ENCODE assay signal across 38 cellular contexts in the genomic region with DNA sequence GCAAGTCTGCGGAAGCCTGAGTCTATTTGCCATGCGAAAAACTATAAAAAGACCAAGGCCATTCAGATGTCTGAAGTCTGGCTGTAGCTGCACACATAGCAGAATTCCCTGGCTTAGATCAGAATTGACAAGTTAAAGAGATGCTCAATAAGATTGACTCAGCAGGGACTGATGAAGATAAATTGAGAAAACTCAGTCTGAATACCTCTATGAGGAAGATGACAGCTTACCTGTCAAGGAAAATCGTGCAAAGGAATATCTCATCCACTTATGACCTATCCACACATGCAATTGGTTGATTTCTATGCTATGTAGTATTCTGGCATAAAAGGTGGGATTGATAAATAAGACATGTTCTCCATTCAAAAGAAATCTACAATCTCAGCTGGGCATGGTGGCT.
"Had no signal": no experiment of that assay in that cellular context is flagged by ENCODE, and none has a peak within 500 bp of the region (broad histone marks: within the 10 kb centered on the region; RNA-seq: fewer than 3 reads in every experiment).

No MANE protein-coding gene starts in this region.

- H3K27me3 Mint-ChIP-seq: activated naive CD4-positive, alpha-beta T cell treated with anti-CD3 and anti-CD28 coated beads, Interleukin-2, amount 10 ng/mL, durations not matched to agents 7 days and 5 days; activated naive CD4-positive, alpha-beta T cell treated with anti-CD3 and anti-CD28 coated beads, Interleukin-2, amount 50 U/mL, for 24 hours; activated T-helper 17 cell treated with anti-CD3 and anti-CD28 coated beads, Interleukin-2, amount 50 U/mL, for 72 hours; central memory CD8-positive, alpha-beta T cell had no signal

- H3K9me3 ChIP-seq: adrenal gland, ascending aorta, body of pancreas, breast epithelium had no signal

- DNase-seq: activated effector memory CD4-positive, alpha-beta T cell treated with anti-CD3 and anti-CD28 coated beads, Interleukin-2, amount 50 U/mL, for 16 hours; activated effector memory CD4-positive, alpha-beta T cell treated with Interleukin-2 at 50 U/mL for 16 hours; activated gamma-delta T cell; activated gamma-delta T cell treated with Interleukin-2 at 50 U/mL for 16 hours; activated naive CD4-positive, alpha-beta T cell; activated naive CD4-positive, alpha-beta T cell treated with anti-CD3 and anti-CD28 coated beads for 36 hours; activated naive CD4-positive, alpha-beta T cell treated with anti-CD3 and anti-CD28 coated beads, Interleukin-2, amount 10 ng/mL, durations not matched to agents 7 days and 5 days; activated naive CD4-positive, alpha-beta T cell treated with anti-CD3 and anti-CD28 coated beads, Interleukin-2, amount 50 U/mL, for 16 hours; activated naive CD4-positive, alpha-beta T cell treated with Interleukin-2 at 50 U/mL for 16 hours; activated naive CD8-positive, alpha-beta T cell treated with anti-CD3 and anti-CD28 coated beads for 36 hours; activated naive CD8-positive, alpha-beta T cell treated with anti-CD3 and anti-CD28 coated beads, Interleukin-2, amount 10 ng/mL, durations not matched to agents 7 days and 5 days; activated naive CD8-positive, alpha-beta T cell treated with anti-CD3 and anti-CD28 coated beads, Interleukin-2, amount 50 U/mL, for 24 hours; activated T-cell treated with anti-CD3 and anti-CD28 coated beads for 4 hours; activated T-cell treated with anti-CD3 and anti-CD28 coated beads, Interleukin-2, amount 50 U/mL, for 1 hour; activated T-cell treated with anti-CD3 and anti-CD28 coated beads, Interleukin-2, amount 50 U/mL, for 24 hours; activated T-cell treated with anti-CD3 and anti-CD28 coated beads, Interleukin-2, amount 50 U/mL, for 4 hours; activated T-cell treated with anti-CD3 and anti-CD28 coated beads, Interleukin-2, amount 50 U/mL, for 48 hours; activated T-cell treated with anti-CD3 and anti-CD28 coated beads, Interleukin-2, amount 50 U/mL, for 72 hours; adrenal gland; amniotic stem cell; amygdala; anterior cingulate cortex; aorta; body of pancreas; brain microvascular endothelial cell; caudate nucleus; central memory CD4-positive, alpha-beta T cell; cerebellar nuclear complex had no signal

- H3K9me3 Mint-ChIP-seq: activated naive CD4-positive, alpha-beta T cell treated with anti-CD3 and anti-CD28 coated beads for 36 hours; activated naive CD4-positive, alpha-beta T cell treated with anti-CD3 and anti-CD28 coated beads, Interleukin-2, amount 10 ng/mL, durations not matched to agents 7 days and 5 days; activated naive CD4-positive, alpha-beta T cell treated with anti-CD3 and anti-CD28 coated beads, Interleukin-2, amount 50 U/mL, for 24 hours; activated naive CD4-positive, alpha-beta T cell treated with anti-CD3 and anti-CD28 coated beads, Interleukin-2, amount 50 U/mL, for 72 hours; activated naive CD8-positive, alpha-beta T cell treated with anti-CD3 and anti-CD28 coated beads for 36 hours; activated naive CD8-positive, alpha-beta T cell treated with anti-CD3 and anti-CD28 coated beads, Interleukin-2, amount 10 ng/mL, durations not matched to agents 7 days and 5 days; activated naive CD8-positive, alpha-beta T cell treated with anti-CD3 and anti-CD28 coated beads, Interleukin-2, amount 50 U/mL, for 24 hours; activated T-cell treated with anti-CD3 and anti-CD28 coated beads, Interleukin-2, amount 50 U/mL, for 4 hours; activated T-helper 1 cell treated with anti-CD3 and anti-CD28 coated beads, Interleukin-12 subunit alpha, Interleukin-12 subunit beta, Interleukin-2, Interleukin-4 antibody, amounts not matched to agents 30 ng/mL and 10 ng/mL and 1 ng/mL, durations not matched to agents 14 hours and 24 hours and 36 hours; activated T-helper 17 cell treated with anti-CD3 and anti-CD28 coated beads, Interleukin-2, amount 50 U/mL, for 72 hours; activated T-helper 2 cell treated with anti-CD3 and anti-CD28 coated beads, Interferon-gamma antibody, Interleukin-2, Interleukin-4, amounts not matched to agents 10 μg/mL and 5 μg/mL and 100 μg/mL, durations not matched to agents 14 hours and 24 hours and 36 hours; central memory CD8-positive, alpha-beta T cell had no signal

- H3K27ac Mint-ChIP-seq: activated naive CD4-positive, alpha-beta T cell treated with anti-CD3 and anti-CD28 coated beads for 36 hours; activated naive CD4-positive, alpha-beta T cell treated with anti-CD3 and anti-CD28 coated beads, Interleukin-2, amount 10 ng/mL, durations not matched to agents 7 days and 5 days; activated naive CD4-positive, alpha-beta T cell treated with anti-CD3 and anti-CD28 coated beads, Interleukin-2, amount 50 U/mL, for 24 hours; activated naive CD4-positive, alpha-beta T cell treated with anti-CD3 and anti-CD28 coated beads, Interleukin-2, amount 50 U/mL, for 72 hours; activated naive CD8-positive, alpha-beta T cell; activated naive CD8-positive, alpha-beta T cell treated with anti-CD3 and anti-CD28 coated beads for 36 hours; activated naive CD8-positive, alpha-beta T cell treated with anti-CD3 and anti-CD28 coated beads, Interleukin-2, amount 10 ng/mL, durations not matched to agents 7 days and 5 days; activated naive CD8-positive, alpha-beta T cell treated with anti-CD3 and anti-CD28 coated beads, Interleukin-2, amount 50 U/mL, for 24 hours; activated T-cell treated with anti-CD3 and anti-CD28 coated beads, Interleukin-2, amount 50 U/mL, for 24 hours; activated T-cell treated with anti-CD3 and anti-CD28 coated beads, Interleukin-2, amount 50 U/mL, for 72 hours; activated T-helper 1 cell treated with anti-CD3 and anti-CD28 coated beads, Interleukin-12 subunit alpha, Interleukin-12 subunit beta, Interleukin-2, Interleukin-4 antibody, amounts not matched to agents 30 ng/mL and 10 ng/mL and 1 ng/mL, durations not matched to agents 14 hours and 24 hours and 36 hours; activated T-helper 17 cell treated with anti-CD3 and anti-CD28 coated beads, Interleukin-2, amount 50 U/mL, for 72 hours; activated T-helper 2 cell treated with anti-CD3 and anti-CD28 coated beads, Interferon-gamma antibody, Interleukin-2, Interleukin-4, amounts not matched to agents 10 μg/mL and 5 μg/mL and 100 μg/mL, durations not matched to agents 14 hours and 24 hours and 36 hours; brain had no signal

- H3K4me3 Mint-ChIP-seq: activated naive CD4-positive, alpha-beta T cell treated with anti-CD3 and anti-CD28 coated beads for 36 hours; activated naive CD4-positive, alpha-beta T cell treated with anti-CD3 and anti-CD28 coated beads, Interleukin-2, amount 10 ng/mL, durations not matched to agents 7 days and 5 days; activated naive CD4-positive, alpha-beta T cell treated with anti-CD3 and anti-CD28 coated beads, Interleukin-2, amount 50 U/mL, for 24 hours; activated naive CD8-positive, alpha-beta T cell; activated naive CD8-positive, alpha-beta T cell treated with anti-CD3 and anti-CD28 coated beads for 36 hours; activated naive CD8-positive, alpha-beta T cell treated with anti-CD3 and anti-CD28 coated beads, Interleukin-2, amount 10 ng/mL, durations not matched to agents 7 days and 5 days; activated naive CD8-positive, alpha-beta T cell treated with anti-CD3 and anti-CD28 coated beads, Interleukin-2, amount 50 U/mL, for 24 hours; activated T-cell treated with anti-CD3 and anti-CD28 coated beads, Interleukin-2, amount 50 U/mL, for 24 hours; activated T-cell treated with anti-CD3 and anti-CD28 coated beads, Interleukin-2, amount 50 U/mL, for 4 hours; activated T-cell treated with anti-CD3 and anti-CD28 coated beads, Interleukin-2, amount 50 U/mL, for 72 hours; activated T-helper 1 cell treated with anti-CD3 and anti-CD28 coated beads, Interleukin-12 subunit alpha, Interleukin-12 subunit beta, Interleukin-2, Interleukin-4 antibody, amounts not matched to agents 30 ng/mL and 10 ng/mL and 1 ng/mL, durations not matched to agents 14 hours and 24 hours and 36 hours; activated T-helper 17 cell treated with anti-CD3 and anti-CD28 coated beads, Interleukin-2, amount 50 U/mL, for 72 hours; brain; central memory CD8-positive, alpha-beta T cell had no signal

- H3K27me3 ChIP-seq: adrenal gland, ascending aorta, body of pancreas, brain microvascular endothelial cell, breast epithelium had no signal

- H3K4me3 ChIP-seq: adrenal gland, ascending aorta, body of pancreas, breast epithelium had no signal

- ATAC-seq: activated naive CD4-positive, alpha-beta T cell treated with anti-CD3 and anti-CD28 coated beads, Interleukin-2, amount 50 U/mL, for 72 hours; activated naive CD8-positive, alpha-beta T cell treated with anti-CD3 and anti-CD28 coated beads, Interleukin-2, amount 50 U/mL, for 24 hours; activated T-cell treated with anti-CD3 and anti-CD28 coated beads, Interleukin-2, amount 50 U/mL, for 4 hours; activated T-cell treated with anti-CD3 and anti-CD28 coated beads, Interleukin-2, amount 50 U/mL, for 72 hours; activated T-helper 17 cell treated with anti-CD3 and anti-CD28 coated beads, Interleukin-2, amount 50 U/mL, for 72 hours; body of pancreas had no signal

- H3K36me3 ChIP-seq: adrenal gland, ascending aorta, brain microvascular endothelial cell, breast epithelium had no signal

- H3K4me1 ChIP-seq: adrenal gland, ascending aorta, body of pancreas, breast epithelium had no signal

- H3K36me3 Mint-ChIP-seq: activated naive CD4-positive, alpha-beta T cell treated with anti-CD3 and anti-CD28 coated beads, Interleukin-2, amount 10 ng/mL, durations not matched to agents 7 days and 5 days; activated naive CD4-positive, alpha-beta T cell treated with anti-CD3 and anti-CD28 coated beads, Interleukin-2, amount 50 U/mL, for 24 hours; activated naive CD4-positive, alpha-beta T cell treated with anti-CD3 and anti-CD28 coated beads, Interleukin-2, amount 50 U/mL, for 72 hours; activated naive CD8-positive, alpha-beta T cell; activated naive CD8-positive, alpha-beta T cell treated with anti-CD3 and anti-CD28 coated beads for 36 hours; activated naive CD8-positive, alpha-beta T cell treated with anti-CD3 and anti-CD28 coated beads, Interleukin-2, amount 10 ng/mL, durations not matched to agents 7 days and 5 days; brain had no signal

- H3K4me1 Mint-ChIP-seq: activated naive CD4-positive, alpha-beta T cell treated with anti-CD3 and anti-CD28 coated beads, Interleukin-2, amount 10 ng/mL, durations not matched to agents 7 days and 5 days; activated naive CD4-positive, alpha-beta T cell treated with anti-CD3 and anti-CD28 coated beads, Interleukin-2, amount 50 U/mL, for 24 hours; activated naive CD8-positive, alpha-beta T cell treated with anti-CD3 and anti-CD28 coated beads for 36 hours; activated naive CD8-positive, alpha-beta T cell treated with anti-CD3 and anti-CD28 coated beads, Interleukin-2, amount 10 ng/mL, durations not matched to agents 7 days and 5 days; activated naive CD8-positive, alpha-beta T cell treated with anti-CD3 and anti-CD28 coated beads, Interleukin-2, amount 50 U/mL, for 24 hours; activated T-helper 17 cell treated with anti-CD3 and anti-CD28 coated beads, Interleukin-2, amount 50 U/mL, for 72 hours; brain; central memory CD8-positive, alpha-beta T cell had no signal

- H3K27ac ChIP-seq: adrenal gland, ascending aorta, body of pancreas, brain microvascular endothelial cell, breast epithelium had no signal
